Comparison of ENCODE assay signal across 9 cellular contexts in genomic region chr1:178192686-178193085, GRCh38.
DNase-seq lines count a peak whose midpoint lies in the region; TF ChIP-seq lines count a peak whose summit lies in the region.
"Had no signal": no experiment of that assay in that cellular context is flagged by ENCODE, and none has a peak within 500 bp of the region (broad histone marks: within the 10 kb centered on the region; RNA-seq: fewer than 3 reads in every experiment).

No MANE protein-coding gene starts in this region.

- H4K20me1 ChIP-seq in OCI-LY7 (ENCODE audit: insufficient read depth, low read length), result no peaks in the 10 kb centered on the region

- peaks cover 5% of the 10 kb centered on the region for H3K36me3 Mint-ChIP-seq in endothelial cell (ENCODE audit: low read depth, unreplicated experiment)
- no peaks in the 10 kb centered on the region for H3K36me3 Mint-ChIP-seq in activated T-helper 2 cell treated with anti-CD3 and anti-CD28 coated beads, Interferon-gamma antibody, Interleukin-2, Interleukin-4, amounts not matched to agents 10 μg/mL and 5 μg/mL and 100 μg/mL, durations not matched to agents 14 hours and 24 hours and 36 hours (ENCODE audit: low read depth)
- H3K36me3 Mint-ChIP-seq: naive B cell had no signal

- H3K36me3 ChIP-seq in OCI-LY7 (ENCODE audit: insufficient read depth, low read length) (no peaks in the 10 kb centered on the region), esophagus muscularis mucosa (no peaks in the 10 kb centered on the region), BE2C (no peaks in the 10 kb centered on the region)

- H2AFZ ChIP-seq in OCI-LY7 (ENCODE audit: low read length), result peak overlapping the region; percentile 69

- H3K27me3 ChIP-seq in esophagus muscularis mucosa (no peaks in the 10 kb centered on the region), BE2C (no peaks in the 10 kb centered on the region)

- WGBS in esophagus muscularis mucosa, result 72% methylated on average over 3 of the region's 3 CpGs

- H3K9me3 ChIP-seq in OCI-LY7 (ENCODE audit: low read length) (no peaks in the 10 kb centered on the region), esophagus muscularis mucosa (no peaks in the 10 kb centered on the region), BE2C (no peaks in the 10 kb centered on the region)

- H3K27ac Mint-ChIP-seq in endothelial cell (ENCODE audit: unreplicated experiment), result peak overlapping the region; percentile 88
- no peak overlapping the region for H3K27ac Mint-ChIP-seq in activated T-helper 2 cell treated with anti-CD3 and anti-CD28 coated beads, Interferon-gamma antibody, Interleukin-2, Interleukin-4, amounts not matched to agents 10 μg/mL and 5 μg/mL and 100 μg/mL, durations not matched to agents 14 hours and 24 hours and 36 hours
- H3K27ac Mint-ChIP-seq: naive B cell had no signal

- no peaks in the 10 kb centered on the region for H3K79me2 ChIP-seq in OCI-LY7 (ENCODE audit: insufficient read depth, low read depth, low read length)

- POLR2A ChIA-PET in OCI-LY7 (lab: Charles Lee), result interaction anchor here (0.6 kb wide), 1 partner anchor 28 kb away, joined by 3 read pairs; no protein-coding TSS in a partner anchor

- H3K9me3 Mint-ChIP-seq in endothelial cell (ENCODE audit: unreplicated experiment), result no peaks in the 10 kb centered on the region
- H3K9me3 Mint-ChIP-seq in activated T-helper 2 cell treated with anti-CD3 and anti-CD28 coated beads, Interferon-gamma antibody, Interleukin-2, Interleukin-4, amounts not matched to agents 10 μg/mL and 5 μg/mL and 100 μg/mL, durations not matched to agents 14 hours and 24 hours and 36 hours, result no peaks in the 10 kb centered on the region

- H3K4me3 ChIP-seq in OCI-LY7 (ENCODE audit: low read depth, low read length, poor library complexity, severe bottlenecking), result no peak overlapping the region
- H3K4me3 ChIP-seq in esophagus muscularis mucosa, result no peak overlapping the region
- H3K4me3 ChIP-seq in BE2C (ENCODE audit: low read depth, low read length), result no peak overlapping the region

- H3K4me1 ChIP-seq in OCI-LY7 (ENCODE audit: insufficient read depth, low read length, poor library complexity, severe bottlenecking), result no peaks in the 10 kb centered on the region
- H3K4me1 ChIP-seq in esophagus muscularis mucosa, result peaks cover 0 to 7% (median 6%) of the 10 kb centered on the region in 4 donors
- no peaks in the 10 kb centered on the region for H3K4me1 ChIP-seq in BE2C

- 0 out of 2 replicates have a peak overlapping the region, but pooled peaks have one; percentile 24 for H3K4me2 ChIP-seq in OCI-LY7 (ENCODE audit: low read length)

- H3K27ac ChIP-seq in OCI-LY7 (ENCODE audit: low read depth, low read length, poor library complexity, severe bottlenecking) (no peak overlapping the region), esophagus muscularis mucosa (replicated peaks in 1 of 4) (no peak overlapping the region)

- peaks cover 53% of the 10 kb centered on the region for H3K4me1 Mint-ChIP-seq in endothelial cell (ENCODE audit: unreplicated experiment)
- H3K4me1 Mint-ChIP-seq in activated T-helper 2 cell treated with anti-CD3 and anti-CD28 coated beads, Interferon-gamma antibody, Interleukin-2, Interleukin-4, amounts not matched to agents 10 μg/mL and 5 μg/mL and 100 μg/mL, durations not matched to agents 14 hours and 24 hours and 36 hours (ENCODE audit: low read depth), result peaks cover 3% of the 10 kb centered on the region

- H3K9me2 ChIP-seq in OCI-LY7 (ENCODE audit: insufficient read depth, low read length), result no peaks in the 10 kb centered on the region

- peak; percentile 89 for DNase-seq in EL
- peak; percentile 5 for DNase-seq in OCI-LY7 (ENCODE audit: low spot score)
- peak; percentile 18 for DNase-seq in endothelial cell (ENCODE audit: low spot score)
- DNase-seq in mucosa of gallbladder (ENCODE audit: low spot score), result peak; percentile 69
- no peak for DNase-seq in activated T-helper 2 cell treated with anti-CD3 and anti-CD28 coated beads, Interferon-gamma antibody, Interleukin-2, Interleukin-4, amounts not matched to agents 10 μg/mL and 5 μg/mL and 100 μg/mL, durations not matched to agents 14 hours and 24 hours and 36 hours (ENCODE audit: low spot score)
- no peak for DNase-seq in esophagus muscularis mucosa (ENCODE audit: extremely low spot score)
- DNase-seq in NCI-H2227 (lab: John Stamatoyannopoulos, UW; ENCODE audit: unreplicated experiment), result no peak
- no peak for DNase-seq in BE2C
- DNase-seq: naive B cell had no signal

- no peak for TF ChIP-seq EP300 in esophagus muscularis mucosa (IDR thresholded peaks at IDR 0.05)

- BruUV-seq in OCI-LY7 (replicated peaks; lab: Mats Ljungman, UMichigan), result no TSS peak

- no peak for TF ChIP-seq POLR2A in esophagus muscularis mucosa (IDR thresholded peaks at IDR 0.05; ENCODE audit: low read depth)

- no peaks in the 10 kb centered on the region for H3K27me3 Mint-ChIP-seq in endothelial cell (ENCODE audit: unreplicated experiment)
- H3K27me3 Mint-ChIP-seq in activated T-helper 2 cell treated with anti-CD3 and anti-CD28 coated beads, Interferon-gamma antibody, Interleukin-2, Interleukin-4, amounts not matched to agents 10 μg/mL and 5 μg/mL and 100 μg/mL, durations not matched to agents 14 hours and 24 hours and 36 hours (ENCODE audit: low read depth), result no peaks in the 10 kb centered on the region

- no peak overlapping the region for H3K4me3 Mint-ChIP-seq in endothelial cell (ENCODE audit: unreplicated experiment)
- no peak overlapping the region for H3K4me3 Mint-ChIP-seq in activated T-helper 2 cell treated with anti-CD3 and anti-CD28 coated beads, Interferon-gamma antibody, Interleukin-2, Interleukin-4, amounts not matched to agents 10 μg/mL and 5 μg/mL and 100 μg/mL, durations not matched to agents 14 hours and 24 hours and 36 hours (ENCODE audit: low read depth)

- CTCF ChIA-PET in OCI-LY7 (lab: Charles Lee; ENCODE audit: unreplicated experiment), result no interaction called here

- intact Hi-C loops in OCI-LY7 (cut with micrococcal nuclease; ENCODE audit: unreplicated experiment), result loop anchor here (5.0 kb wide), 1 partner anchor 160 kb away; no protein-coding TSS in a partner anchor
- intact Hi-C loops in activated T-helper 2 cell treated with anti-CD3 and anti-CD28 coated beads, Interferon-gamma antibody, Interleukin-2, Interleukin-4, amounts not matched to agents 10 μg/mL and 5 μg/mL and 100 μg/mL, durations not matched to agents 14 hours and 24 hours and 36 hours (cut with micrococcal nuclease), result no loop called here
- intact Hi-C loops in esophagus muscularis mucosa (cut with DNase I), result no loop called here

- TF ChIP-seq CTCF in OCI-LY7 (conservative IDR thresholded peaks at IDR 0.05; ENCODE audit: low read length) (no peak), endothelial cell (IDR thresholded peaks at IDR 0.05; ENCODE audit: unreplicated experiment) (no peak), esophagus muscularis mucosa (IDR thresholded peaks at IDR 0.05) (no peak), BE2C (IDR thresholded peaks at IDR 0.05; ENCODE audit: low read depth, low read length) (no peak)

Comparison
In these comparisons a context has a peak if more than half of its experiments do, and no peak if none do; other contexts are left out.
1. DNase-seq: peak in EL (single experiment), OCI-LY7 (single experiment), endothelial cell (single experiment) and mucosa of gallbladder (single experiment); none in activated T-helper 2 cell treated with anti-CD3 and anti-CD28 coated beads, Interferon-gamma antibody, Interleukin-2, Interleukin-4, amounts not matched to agents 10 μg/mL and 5 μg/mL and 100 μg/mL, durations not matched to agents 14 hours and 24 hours and 36 hours (single experiment), esophagus muscularis mucosa (single experiment), NCI-H2227 (single experiment) and BE2C (single experiment).